Comparison of ENCODE assay signal across 1 cellular context in the genomic region with DNA sequence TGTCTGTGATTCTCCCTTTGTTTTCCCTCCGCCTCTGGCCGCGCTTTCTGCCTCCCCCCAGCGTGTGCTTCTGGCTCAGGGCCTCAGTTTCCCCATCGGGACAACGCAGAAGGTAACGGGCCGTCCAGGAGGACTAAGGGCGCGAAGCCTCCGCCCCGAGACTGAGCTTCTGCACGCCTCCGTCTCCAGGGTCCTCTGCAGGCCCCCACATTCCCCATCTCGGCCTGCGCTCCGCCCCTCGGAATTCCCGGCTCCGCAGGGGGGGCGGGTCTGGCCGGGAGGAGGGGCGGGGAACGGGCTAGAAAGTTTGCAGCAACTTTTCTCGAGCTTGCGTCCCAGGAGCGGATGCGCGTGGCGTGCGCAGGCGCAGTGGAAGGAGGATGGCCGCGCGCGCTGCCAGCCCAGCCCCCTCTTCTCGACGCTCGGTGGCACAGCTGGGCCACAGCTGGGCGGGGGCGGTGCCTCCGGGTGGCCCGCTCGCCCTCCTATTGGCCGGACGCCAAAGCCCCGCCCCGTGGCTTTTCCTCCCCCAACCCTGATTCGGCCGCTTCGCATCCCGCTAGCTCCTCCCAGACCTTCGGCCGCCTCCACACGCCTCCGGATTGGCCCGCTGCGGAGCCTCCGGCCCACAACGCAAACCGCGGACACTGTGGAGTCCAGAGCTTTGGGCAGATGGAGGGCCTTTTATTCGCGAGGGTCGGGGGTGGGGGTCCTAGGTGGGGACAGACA.
TF ChIP-seq lines count a peak whose summit lies in the region.

A gene (minus strand): TSS at position 199 of the 729 bp plus-strand sequence. CDS start 408 bp downstream, outside the sequence.

TF ChIP-seq in A549, 52 proteins besides CTCF, POLR2A, EP300 and RAD21 (continued from another document):
- TF ChIP-seq, protein P1, sequence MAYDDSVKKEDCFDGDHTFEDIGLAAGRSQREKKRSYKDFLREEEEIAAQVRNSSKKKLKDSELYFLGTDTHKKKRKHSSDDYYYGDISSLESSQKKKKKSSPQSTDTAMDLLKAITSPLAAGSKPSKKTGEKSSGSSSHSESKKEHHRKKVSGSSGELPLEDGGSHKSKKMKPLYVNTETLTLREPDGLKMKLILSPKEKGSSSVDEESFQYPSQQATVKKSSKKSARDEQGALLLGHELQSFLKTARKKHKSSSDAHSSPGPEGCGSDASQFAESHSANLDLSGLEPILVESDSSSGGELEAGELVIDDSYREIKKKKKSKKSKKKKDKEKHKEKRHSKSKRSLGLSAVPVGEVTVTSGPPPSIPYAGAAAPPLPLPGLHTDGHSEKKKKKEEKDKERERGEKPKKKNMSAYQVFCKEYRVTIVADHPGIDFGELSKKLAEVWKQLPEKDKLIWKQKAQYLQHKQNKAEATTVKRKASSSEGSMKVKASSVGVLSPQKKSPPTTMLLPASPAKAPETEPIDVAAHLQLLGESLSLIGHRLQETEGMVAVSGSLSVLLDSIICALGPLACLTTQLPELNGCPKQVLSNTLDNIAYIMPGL (CRISPR knock-in tag; IDR thresholded peaks at IDR 0.05; ENCODE audit: borderline replicate concordance) = peak; percentile 43; the same call in 1 of the 2 replicates
- no peak for TF ChIP-seq BHLHE40 (IDR thresholded peaks at IDR 0.05; ENCODE audit: low read depth, low read length)
- peak; percentile 34 for TF ChIP-seq MAFK (IDR thresholded peaks at IDR 0.05; ENCODE audit: partially characterized antibody)
- no peak for TF ChIP-seq NPAS2 (CRISPR knock-in tag; IDR thresholded peaks at IDR 0.05; ENCODE audit: borderline replicate concordance)
- no peak for TF ChIP-seq CHD2 (IDR thresholded peaks at IDR 0.05; ENCODE audit: low read length, partially characterized antibody)
- peak; percentile 43 to 86; a peak in 3 of 5 replicates for TF ChIP-seq JUN (IDR thresholded peaks at IDR 0.05)
- 0 out of 2 replicates have a peak, but pooled peaks have one; percentile 47 for TF ChIP-seq HOXB5 (CRISPR knock-in tag; IDR thresholded peaks at IDR 0.05)
- TF ChIP-seq, protein P2, sequence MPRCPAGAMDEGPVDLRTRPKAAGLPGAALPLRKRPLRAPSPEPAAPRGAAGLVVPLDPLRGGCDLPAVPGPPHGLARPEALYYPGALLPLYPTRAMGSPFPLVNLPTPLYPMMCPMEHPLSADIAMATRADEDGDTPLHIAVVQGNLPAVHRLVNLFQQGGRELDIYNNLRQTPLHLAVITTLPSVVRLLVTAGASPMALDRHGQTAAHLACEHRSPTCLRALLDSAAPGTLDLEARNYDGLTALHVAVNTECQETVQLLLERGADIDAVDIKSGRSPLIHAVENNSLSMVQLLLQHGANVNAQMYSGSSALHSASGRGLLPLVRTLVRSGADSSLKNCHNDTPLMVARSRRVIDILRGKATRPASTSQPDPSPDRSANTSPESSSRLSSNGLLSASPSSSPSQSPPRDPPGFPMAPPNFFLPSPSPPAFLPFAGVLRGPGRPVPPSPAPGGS (IDR thresholded peaks at IDR 0.05) = peak; percentile 86; the same call in 2 of the 3 replicates
- TF ChIP-seq ESRRA (IDR thresholded peaks at IDR 0.05; ENCODE audit: borderline replicate concordance, low read length) = no peak
- no peak for TF ChIP-seq RCOR1 (IDR thresholded peaks at IDR 0.05; ENCODE audit: low read depth, low read length)
- 0 out of 3 replicates have a peak, but pooled peaks have one; percentile 4 for TF ChIP-seq SMC3 (IDR thresholded peaks at IDR 0.05)
- TF ChIP-seq, protein P3, sequence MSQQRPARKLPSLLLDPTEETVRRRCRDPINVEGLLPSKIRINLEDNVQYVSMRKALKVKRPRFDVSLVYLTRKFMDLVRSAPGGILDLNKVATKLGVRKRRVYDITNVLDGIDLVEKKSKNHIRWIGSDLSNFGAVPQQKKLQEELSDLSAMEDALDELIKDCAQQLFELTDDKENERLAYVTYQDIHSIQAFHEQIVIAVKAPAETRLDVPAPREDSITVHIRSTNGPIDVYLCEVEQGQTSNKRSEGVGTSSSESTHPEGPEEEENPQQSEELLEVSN (IDR thresholded peaks at IDR 0.05; ENCODE audit: borderline replicate concordance, low read depth) = 0 out of 2 replicates have a peak, but pooled peaks have one; percentile 69
- no peak for TF ChIP-seq FOSL2 (IDR thresholded peaks at IDR 0.05)
- 0 out of 2 replicates have a peak, but pooled peaks have one; percentile 16 for TF ChIP-seq FOSL2 (CRISPR knock-in tag; IDR thresholded peaks at IDR 0.05)
- no peak; the same call in 1 of the 2 replicates for TF ChIP-seq POLR2AphosphoS2 (conservative IDR thresholded peaks at IDR 0.05; ENCODE audit: low read length)
- 0 out of 2 replicates have a peak, but pooled peaks have one; percentile 66 for TF ChIP-seq FOSB (CRISPR knock-in tag; IDR thresholded peaks at IDR 0.05)
- TF ChIP-seq PHF8 (IDR thresholded peaks at IDR 0.05; ENCODE audit: borderline replicate concordance, low read depth) = peak; percentile 72
- TF ChIP-seq ZFP36 (IDR thresholded peaks at IDR 0.05; ENCODE audit: borderline replicate concordance, partially characterized antibody) = no peak
